ENCODE assay signal across 8 cellular contexts in the genomic region with DNA sequence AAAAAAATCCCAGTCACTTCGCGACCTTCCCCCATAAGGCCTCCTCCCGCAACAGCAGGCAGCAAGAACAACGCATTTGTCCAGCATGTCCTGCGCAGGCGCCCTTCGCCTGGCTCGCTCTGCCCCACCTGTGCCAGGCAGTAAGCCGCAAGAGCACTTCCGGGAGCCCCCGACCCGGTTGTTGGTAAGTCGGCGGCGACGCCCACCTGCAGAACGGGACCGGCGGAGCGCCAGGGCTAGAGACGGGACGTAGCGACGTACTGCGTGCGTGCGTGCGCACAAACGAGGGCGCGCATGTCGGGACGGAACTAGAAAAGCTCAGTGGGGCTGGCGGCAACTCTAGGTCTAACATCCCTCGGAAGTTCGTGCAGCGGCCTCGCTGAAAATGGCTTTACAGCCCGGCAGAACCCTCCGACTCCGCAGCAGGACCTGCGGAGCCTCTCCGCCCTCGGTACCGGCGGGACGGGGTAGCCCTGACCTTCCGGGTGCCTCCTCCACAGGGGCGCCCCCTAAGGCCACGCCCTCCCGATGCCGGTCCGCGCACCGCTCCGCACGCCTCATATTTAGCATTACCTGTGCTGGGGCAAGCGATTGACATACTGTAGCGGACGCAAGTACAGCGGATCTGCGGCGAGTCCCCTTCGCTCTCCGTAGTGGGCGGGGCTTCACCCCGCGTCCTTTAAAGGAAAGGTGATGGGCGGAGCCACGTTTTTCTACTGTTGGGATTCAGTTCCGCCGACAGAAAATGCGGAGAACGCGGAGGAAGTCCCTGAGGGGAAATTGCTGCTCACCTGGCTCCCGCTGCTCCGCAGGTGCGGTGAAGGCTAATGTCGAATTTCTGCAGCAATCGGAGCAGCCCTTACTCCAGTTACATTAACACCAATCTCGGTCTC. TPM values are rescaled to one million over a fixed set of nuclear protein-coding genes. Genes with fewer than 3 reads are reported as not detected.
DNase-seq lines count a peak whose midpoint lies in the region; ATAC-seq and TF ChIP-seq lines count a peak whose summit lies in the region.

A gene with protein sequence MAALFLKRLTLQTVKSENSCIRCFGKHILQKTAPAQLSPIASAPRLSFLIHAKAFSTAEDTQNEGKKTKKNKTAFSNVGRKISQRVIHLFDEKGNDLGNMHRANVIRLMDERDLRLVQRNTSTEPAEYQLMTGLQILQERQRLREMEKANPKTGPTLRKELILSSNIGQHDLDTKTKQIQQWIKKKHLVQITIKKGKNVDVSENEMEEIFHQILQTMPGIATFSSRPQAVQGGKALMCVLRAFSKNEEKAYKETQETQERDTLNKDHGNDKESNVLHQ (minus strand): TSS at position 629 of the 893 bp plus-strand sequence. CDS start 10,116 bp downstream, outside the sequence.

- H3K27ac ChIP-seq in adipose tissue (ENCODE audit: low read depth, low read length), result peak within 1 kb of the TSS; percentile 92

- intact Hi-C loops in cardiac septum (cut with DNase I), result loop anchor here (1.0 kb wide), 2 partner anchors 26 to 170 kb away; a partner anchor contains a TSS

- peak within 1 kb of the TSS; percentile 94 for H3K27ac Mint-ChIP-seq in type B pancreatic cell

- WGBS in adipose tissue, 3 donors, result 0% methylated on average over 80 to 81 of the region's 81 CpGs

- TF ChIP-seq CTCF in GM12875 (IDR thresholded peaks at IDR 0.05; ENCODE audit: borderline replicate concordance, insufficient read depth, low read depth, low read length) (no peak), type B pancreatic cell (conservative IDR thresholded peaks at IDR 0.05) (peak; percentile 44)

- H3K9me3 Mint-ChIP-seq in type B pancreatic cell, result no peaks in the 10 kb centered on the region

- H3K4me1 Mint-ChIP-seq in type B pancreatic cell (ENCODE audit: unreplicated experiment), result peaks cover 20% of the 10 kb centered on the region

- peak; percentile 91 for DNase-seq in NCI-H1436 (lab: John Stamatoyannopoulos, UW)
- DNase-seq in T follicular helper cell (ENCODE audit: low read depth), result peak; percentile 96
- DNase-seq in cardiac septum (ENCODE audit: low spot score), result peak; percentile 95
- peak; percentile 91 for DNase-seq in pons (ENCODE audit: low spot score)
- DNase-seq in type B pancreatic cell (ENCODE audit: extremely low spot score, unreplicated experiment), result peak; percentile 93

- ATAC-seq in HG02798 (IDR thresholded peaks at IDR 0.05; ENCODE audit: poor library complexity, unreplicated experiment), result peak; percentile 89

- H3K27me3 Mint-ChIP-seq in type B pancreatic cell, result peaks cover 5% of the 10 kb centered on the region

- H3K4me3 ChIP-seq in GM12875 (ENCODE audit: low read depth, low read length), result peak within 1 kb of the TSS; percentile 78

- no peaks in the 10 kb centered on the region for H3K36me3 Mint-ChIP-seq in type B pancreatic cell

- H3K4me3 Mint-ChIP-seq in type B pancreatic cell, result peak within 1 kb of the TSS; percentile 96

RNA-seq across cellular contexts. Expression of the gene that starts here (rescaled TPM):
- polyA plus RNA-seq in adipose tissue, result 10 to 100 TPM; 58.8 to 88.8 (median 71.7) TPM
- 83.8 TPM for total RNA-seq in cardiac septum
- total RNA-seq in type B pancreatic cell (ENCODE audit: low replicate concordance), result 39.7 and 42.2 TPM in 2 replicates

Comparison
In these comparisons a context has a peak if more than half of its experiments do, and no peak if none do; other contexts are left out.
1. Peak in every context shown above with its lines: DNase-seq, ATAC-seq, H3K4me3 ChIP-seq and H3K27ac ChIP-seq.